21 cellular contexts compared by ENCODE assay signal in the genomic region with DNA sequence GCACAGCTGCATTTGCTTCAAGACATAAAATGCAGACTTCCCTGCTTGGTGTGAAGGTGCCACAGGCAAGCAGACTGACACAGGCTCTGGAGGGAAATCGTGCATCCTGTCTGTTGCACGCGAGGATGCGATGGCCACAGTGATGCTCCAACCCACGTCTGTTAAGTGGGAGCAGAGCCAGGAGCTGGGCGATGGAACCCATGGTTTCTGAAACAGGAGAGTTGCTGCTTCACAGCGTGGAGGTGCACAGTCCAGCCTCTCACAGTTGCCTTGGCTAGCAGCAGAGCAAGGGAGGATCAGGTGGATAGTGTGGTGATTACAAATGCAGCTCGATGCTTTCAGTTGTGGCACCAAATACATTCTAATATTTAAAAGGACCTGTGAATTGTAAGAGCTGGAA.
DNase-seq lines count a peak whose midpoint lies in the region; TF ChIP-seq lines count a peak whose summit lies in the region.
"Had no signal": no experiment of that assay in that cellular context is flagged by ENCODE, and none has a peak within 500 bp of the region (broad histone marks: within the 10 kb centered on the region; RNA-seq: fewer than 3 reads in every experiment).

No MANE protein-coding gene starts in this region.

- no peak for TF ChIP-seq CTCF in WERI-Rb-1 (IDR thresholded peaks at IDR 0.05; ENCODE audit: low read depth, low read length)

- in situ Hi-C loops in G401 (cut with HindIII; ENCODE audit: low sequenced_read_pairs): no loop called here

- 0 out of 2 replicates have a peak overlapping the region, but pooled peaks have one; percentile 11 for H3K27ac ChIP-seq in WERI-Rb-1
- H3K27ac ChIP-seq: BLaER1 treated with 17β-estradiol and CSF1 and Interleukin-3, amounts not matched to agents 10 nM and 100 nM; GM23248 had no signal

- no peaks in the 10 kb centered on the region for H3K36me3 ChIP-seq in WERI-Rb-1
- H3K36me3 ChIP-seq: BLaER1 treated with 17β-estradiol and CSF1 and Interleukin-3, amounts not matched to agents 10 nM and 100 nM had no signal

- no peak overlapping the region for H3K4me3 ChIP-seq in WERI-Rb-1 (ENCODE audit: low read depth, low read length)
- H3K4me3 ChIP-seq: GM12878, GM23248 had no signal

- H3K9me3 ChIP-seq in WERI-Rb-1 (ENCODE audit: severe bottlenecking): peaks cover 10% of the 10 kb centered on the region
- H3K9me3 ChIP-seq: Caco-2 had no signal

- peak; percentile 50 for DNase-seq in DMS153 (lab: John Stamatoyannopoulos, UW)
- DNase-seq in G401 (ENCODE audit: low spot score): peak; percentile 46
- no peak for DNase-seq in WERI-Rb-1
- DNase-seq in inferior parietal cortex (ENCODE audit: extremely low spot score): peak; percentile 33
- no peak for DNase-seq in stimulated activated CD4-positive, alpha-beta T cell treated with anti-CD3 and anti-CD28 coated beads, Interleukin-2, amount 100 ng/mL, for 48 hours
- no peak for DNase-seq in islet precursor cell
- no peak for DNase-seq in activated CD4-positive, CD25-positive, alpha-beta regulatory T cell treated with anti-CD3 and anti-CD28 coated beads, Interleukin-2, amount 50 U/mL, for 72 hours
- DNase-seq: ACHN; Caco-2; CD4-positive, alpha-beta memory T cell; DMS79; GM23248; HCEC 1CT; NCI-H1105; NCI-H2029; NCI-H226; NCI-H510A treated with DMSO at 0.1 percent for 48 hours; NCI-H774; Right ventricle myocardium superior had no signal

- H3K27me3 ChIP-seq in WERI-Rb-1 (ENCODE audit: insufficient read depth, low read depth, severe bottlenecking): no peaks in the 10 kb centered on the region
- H3K27me3 ChIP-seq: BLaER1 treated with 17β-estradiol and CSF1 and Interleukin-3, amounts not matched to agents 10 nM and 100 nM had no signal

Comparison
In these comparisons a context has a peak if more than half of its experiments do, and no peak if none do; other contexts are left out.
1. DNase-seq: peak in DMS153 (single experiment), G401 (single experiment) and inferior parietal cortex (single experiment); none in WERI-Rb-1 (single experiment), stimulated activated CD4-positive, alpha-beta T cell treated with anti-CD3 and anti-CD28 coated beads, Interleukin-2, amount 100 ng/mL, for 48 hours (0 of 2), islet precursor cell (single experiment) and activated CD4-positive, CD25-positive, alpha-beta regulatory T cell treated with anti-CD3 and anti-CD28 coated beads, Interleukin-2, amount 50 U/mL, for 72 hours (single experiment).